ENCODE assay signal across 1 cellular context in the genomic region with DNA sequence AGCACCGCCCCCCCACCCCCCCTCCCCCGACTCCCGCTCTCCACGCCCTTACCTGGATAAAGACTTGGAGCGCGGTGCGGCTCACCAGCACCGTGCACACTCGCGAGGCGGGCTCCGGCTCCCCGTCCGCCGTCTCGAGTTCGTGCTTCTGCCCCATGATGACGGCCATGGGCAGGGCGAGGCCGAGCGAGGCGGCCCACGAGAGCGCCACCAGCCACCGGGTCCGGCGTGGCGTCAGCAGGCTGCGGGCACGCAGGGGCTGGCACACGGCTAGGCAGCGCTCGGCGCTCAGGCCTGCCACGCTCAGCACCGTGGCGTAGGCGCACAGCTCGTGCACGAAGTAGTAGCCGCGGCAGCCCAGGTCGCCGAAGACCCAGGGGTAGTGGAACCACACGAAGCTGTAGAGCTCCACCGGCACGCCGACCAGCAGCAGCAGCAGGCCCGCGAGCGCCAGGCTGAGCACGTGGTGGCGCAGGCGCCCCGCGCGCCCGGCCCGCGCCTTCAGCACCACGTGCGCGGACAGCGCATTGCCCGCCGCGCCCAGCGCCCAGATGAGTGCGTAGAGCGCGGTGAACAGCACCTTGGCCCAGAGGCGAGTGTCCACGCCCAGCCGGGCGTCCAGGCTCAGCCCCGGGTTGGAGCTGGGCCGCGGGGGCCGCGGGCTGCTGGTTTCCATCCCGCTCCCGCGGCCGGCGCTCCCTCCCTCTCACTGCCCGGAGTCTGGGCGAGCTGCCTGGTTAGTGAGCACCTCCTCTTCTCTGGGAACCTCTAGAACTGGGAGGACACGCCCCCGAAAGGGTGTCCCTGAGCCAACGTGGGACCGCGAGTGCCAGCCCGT.
A peak's percentile ranks its signal among the peaks of the same experiment; 100 is the strongest.
TF ChIP-seq lines count a peak whose summit lies in the region.

A gene with protein sequence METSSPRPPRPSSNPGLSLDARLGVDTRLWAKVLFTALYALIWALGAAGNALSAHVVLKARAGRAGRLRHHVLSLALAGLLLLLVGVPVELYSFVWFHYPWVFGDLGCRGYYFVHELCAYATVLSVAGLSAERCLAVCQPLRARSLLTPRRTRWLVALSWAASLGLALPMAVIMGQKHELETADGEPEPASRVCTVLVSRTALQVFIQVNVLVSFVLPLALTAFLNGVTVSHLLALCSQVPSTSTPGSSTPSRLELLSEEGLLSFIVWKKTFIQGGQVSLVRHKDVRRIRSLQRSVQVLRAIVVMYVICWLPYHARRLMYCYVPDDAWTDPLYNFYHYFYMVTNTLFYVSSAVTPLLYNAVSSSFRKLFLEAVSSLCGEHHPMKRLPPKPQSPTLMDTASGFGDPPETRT (minus strand): TSS at position 742 of the 838 bp plus-strand sequence. CDS start 66 bp downstream, at position 676.

TF ChIP-seq in IMR-90, 13 proteins besides CTCF, POLR2A, EP300 and RAD21 (continued from another document):
- TF ChIP-seq, protein P1, sequence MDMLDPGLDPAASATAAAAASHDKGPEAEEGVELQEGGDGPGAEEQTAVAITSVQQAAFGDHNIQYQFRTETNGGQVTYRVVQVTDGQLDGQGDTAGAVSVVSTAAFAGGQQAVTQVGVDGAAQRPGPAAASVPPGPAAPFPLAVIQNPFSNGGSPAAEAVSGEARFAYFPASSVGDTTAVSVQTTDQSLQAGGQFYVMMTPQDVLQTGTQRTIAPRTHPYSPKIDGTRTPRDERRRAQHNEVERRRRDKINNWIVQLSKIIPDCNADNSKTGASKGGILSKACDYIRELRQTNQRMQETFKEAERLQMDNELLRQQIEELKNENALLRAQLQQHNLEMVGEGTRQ (IDR thresholded peaks at IDR 0.05; ENCODE audit: low read depth, low read length), result peak; percentile 83
- TF ChIP-seq CHD1 (IDR thresholded peaks at IDR 0.05; ENCODE audit: low read depth, low read length), result no peak
- no peak for TF ChIP-seq RFX5 (IDR thresholded peaks at IDR 0.05; ENCODE audit: low read depth, low read length)
- TF ChIP-seq MAZ (IDR thresholded peaks at IDR 0.05; ENCODE audit: borderline replicate concordance, low read depth, low read length), result peak; percentile 16; the same call in 1 of the 2 replicates
- TF ChIP-seq SMC3 (IDR thresholded peaks at IDR 0.05; ENCODE audit: low read depth, low read length), result no peak
- no peak for TF ChIP-seq CEBPB (IDR thresholded peaks at IDR 0.05; ENCODE audit: low read depth, low read length)
- no peak for TF ChIP-seq BHLHE40 (IDR thresholded peaks at IDR 0.05; ENCODE audit: low read depth, low read length)
